Comparison of ENCODE assay signal across 25 cellular contexts in genomic region chr12:92007787-92008186, GRCh38.
A peak's percentile ranks its signal among the peaks of the same experiment; 100 is the strongest.
DNase-seq lines count a peak whose midpoint lies in the region; ATAC-seq and TF ChIP-seq lines count a peak whose summit lies in the region.
"Had no signal": no experiment of that assay in that cellular context is flagged by ENCODE, and none has a peak within 500 bp of the region (broad histone marks: within the 10 kb centered on the region; RNA-seq: fewer than 3 reads in every experiment).

No MANE protein-coding gene starts in this region.

- H3K27ac Mint-ChIP-seq in activated naive CD8-positive, alpha-beta T cell, result peak overlapping the region; percentile 51
- H3K27ac Mint-ChIP-seq in activated naive CD8-positive, alpha-beta T cell treated with anti-CD3 and anti-CD28 coated beads for 36 hours, result no peak overlapping the region
- peak overlapping the region; percentile 8 for H3K27ac Mint-ChIP-seq in progenitor cell of endocrine pancreas
- H3K27ac Mint-ChIP-seq: activated CD4-positive, alpha-beta T cell treated with anti-CD3 and anti-CD28 coated beads, Interleukin-2, amount 10 ng/mL, durations not matched to agents 7 days and 5 days; brain had no signal

- TF ChIP-seq CTCF in WERI-Rb-1 (IDR thresholded peaks at IDR 0.05; ENCODE audit: low read depth, low read length) (no peak), progenitor cell of endocrine pancreas (IDR thresholded peaks at IDR 0.05; ENCODE audit: unreplicated experiment) (no peak), transverse colon (IDR thresholded peaks at IDR 0.05) (no peak)

- H3K27me3 Mint-ChIP-seq in activated naive CD8-positive, alpha-beta T cell, result no peaks in the 10 kb centered on the region
- no peaks in the 10 kb centered on the region for H3K27me3 Mint-ChIP-seq in activated naive CD8-positive, alpha-beta T cell treated with anti-CD3 and anti-CD28 coated beads for 36 hours
- no peaks in the 10 kb centered on the region for H3K27me3 Mint-ChIP-seq in progenitor cell of endocrine pancreas
- H3K27me3 Mint-ChIP-seq: activated CD4-positive, alpha-beta T cell treated with anti-CD3 and anti-CD28 coated beads, Interleukin-2, amount 10 ng/mL, durations not matched to agents 7 days and 5 days; activated T-cell treated with anti-CD3 and anti-CD28 coated beads, Interleukin-2, amount 50 U/mL, for 24 hours; brain; naive B cell had no signal

- H3K9me3 Mint-ChIP-seq in activated naive CD8-positive, alpha-beta T cell (ENCODE audit: low read depth), result peaks cover under 1% of the 10 kb centered on the region
- H3K9me3 Mint-ChIP-seq in activated naive CD8-positive, alpha-beta T cell treated with anti-CD3 and anti-CD28 coated beads for 36 hours, result peaks cover 15% of the 10 kb centered on the region
- no peaks in the 10 kb centered on the region for H3K9me3 Mint-ChIP-seq in progenitor cell of endocrine pancreas (ENCODE audit: low read depth)

- H3K36me3 Mint-ChIP-seq in activated naive CD8-positive, alpha-beta T cell, result peaks cover 13% of the 10 kb centered on the region
- peaks cover 20% of the 10 kb centered on the region for H3K36me3 Mint-ChIP-seq in activated naive CD8-positive, alpha-beta T cell treated with anti-CD3 and anti-CD28 coated beads for 36 hours
- H3K36me3 Mint-ChIP-seq in progenitor cell of endocrine pancreas (ENCODE audit: insufficient read depth), result peaks cover 1% of the 10 kb centered on the region
- H3K36me3 Mint-ChIP-seq: brain, naive B cell had no signal

- no peak for DNase-seq in activated naive CD8-positive, alpha-beta T cell treated with anti-CD3 and anti-CD28 coated beads for 36 hours
- DNase-seq in NCI-H1417 (lab: John Stamatoyannopoulos, UW), result peak in 2 of 3 experiments; percentile 51 to 85
- DNase-seq in WERI-Rb-1, result peak; percentile 9
- DNase-seq in progenitor cell of endocrine pancreas (ENCODE audit: low spot score, unreplicated experiment), result no peak
- no peak for DNase-seq in SIG-M5 treated with dmso at 0.1 percent for 504 hours (lab: John Stamatoyannopoulos, UW; ENCODE audit: unreplicated experiment)
- no peak for DNase-seq in transverse colon
- DNase-seq: activated CD4-positive, alpha-beta T cell treated with anti-CD3 and anti-CD28 coated beads, Interleukin-2, amount 10 ng/mL, durations not matched to agents 7 days and 5 days; activated gamma-delta T cell; activated T-cell treated with anti-CD3 and anti-CD28 coated beads, Interleukin-2, amount 50 U/mL, for 24 hours; BE2C; DMS79 treated with DMSO at 0.1 percent for 48 hours; GM23248; islet precursor cell; naive B cell; NCI-H1092; NCI-H2029 treated with DMSO at 0.1 percent for 48 hours; NCI-H524; SHP77 treated with DMSO at 0.1 percent for 48 hours; stimulated activated naive CD8-positive, alpha-beta T cell treated with anti-CD3 and anti-CD28 coated beads, Interleukin-15, Interleukin-2, amounts not matched to agents 100 U/mL and 50 U/mL, for 24 hours; T-helper 9 cell had no signal

- H3K36me3 ChIP-seq in WERI-Rb-1, result no peaks in the 10 kb centered on the region
- no peaks in the 10 kb centered on the region for H3K36me3 ChIP-seq in transverse colon
- H3K36me3 ChIP-seq: BE2C, thoracic aorta had no signal

- TF ChIP-seq POLR2A in transverse colon (IDR thresholded peaks at IDR 0.05), result no peak

- in situ Hi-C loops in transverse colon (cut with MboI; ENCODE audit: low pct_ligation_motif_present in 1 of 4, low pct_unique_long_range_greater_than_20kb in 1 of 4, low sequenced_read_pairs in 3 of 4), result no loop called here

- peaks cover 72% of the 10 kb centered on the region for H3K4me1 Mint-ChIP-seq in activated naive CD8-positive, alpha-beta T cell (ENCODE audit: low read depth)
- H3K4me1 Mint-ChIP-seq in activated naive CD8-positive, alpha-beta T cell treated with anti-CD3 and anti-CD28 coated beads for 36 hours, result peaks cover 50% of the 10 kb centered on the region
- peaks cover 53% of the 10 kb centered on the region for H3K4me1 Mint-ChIP-seq in progenitor cell of endocrine pancreas (ENCODE audit: low read depth)

- 96 to 100% methylated on average over 1 to 9 of the region's 9 CpGs for WGBS in transverse colon (ENCODE audit: low coverage in 1 of 2), 2 donors

- no peak overlapping the region for H3K4me3 Mint-ChIP-seq in activated naive CD8-positive, alpha-beta T cell
- no peak overlapping the region for H3K4me3 Mint-ChIP-seq in activated naive CD8-positive, alpha-beta T cell treated with anti-CD3 and anti-CD28 coated beads for 36 hours
- no peak overlapping the region for H3K4me3 Mint-ChIP-seq in progenitor cell of endocrine pancreas (ENCODE audit: low read depth)
- H3K4me3 Mint-ChIP-seq: activated CD4-positive, alpha-beta T cell treated with anti-CD3 and anti-CD28 coated beads, Interleukin-2, amount 10 ng/mL, durations not matched to agents 7 days and 5 days; activated T-cell treated with anti-CD3 and anti-CD28 coated beads, Interleukin-2, amount 50 U/mL, for 24 hours; brain; naive B cell had no signal

- intact Hi-C loops in transverse colon (cut with DNase I; ENCODE audit: low total_unique reads), result no loop called here

- H3K27me3 ChIP-seq in WERI-Rb-1 (ENCODE audit: insufficient read depth, low read depth, severe bottlenecking) (no peaks in the 10 kb centered on the region), transverse colon (no peaks in the 10 kb centered on the region)
- H3K27me3 ChIP-seq: BE2C had no signal

- H3K9me3 ChIP-seq in WERI-Rb-1 (ENCODE audit: severe bottlenecking) (no peaks in the 10 kb centered on the region), transverse colon (no peaks in the 10 kb centered on the region)
- H3K9me3 ChIP-seq: BE2C, thoracic aorta had no signal

- TF ChIP-seq EP300 in transverse colon (IDR thresholded peaks at IDR 0.05; ENCODE audit: low read depth), result no peak

- no peaks in the 10 kb centered on the region for H3K4me1 ChIP-seq in transverse colon

- ATAC-seq in GM18867 (IDR thresholded peaks at IDR 0.05; ENCODE audit: unreplicated experiment), result no peak
- ATAC-seq: Panc1; stimulated activated naive CD8-positive, alpha-beta T cell treated with anti-CD3 and anti-CD28 coated beads, Interleukin-15, Interleukin-2, amounts not matched to agents 100 U/mL and 50 U/mL, for 24 hours had no signal

- H3K4me3 ChIP-seq in WERI-Rb-1 (ENCODE audit: low read depth, low read length) (no peak overlapping the region), transverse colon (no peak overlapping the region)
- H3K4me3 ChIP-seq: GM23248, thoracic aorta had no signal

- H3K27ac ChIP-seq in WERI-Rb-1, result no peak overlapping the region
- no peak overlapping the region for H3K27ac ChIP-seq in transverse colon
- H3K27ac ChIP-seq: GM23248, thoracic aorta had no signal

Comparison
In these comparisons a context has a peak if more than half of its experiments do, and no peak if none do; other contexts are left out.
1. DNase-seq: peak in NCI-H1417 (2 of 3) and WERI-Rb-1 (single experiment); none in activated naive CD8-positive, alpha-beta T cell treated with anti-CD3 and anti-CD28 coated beads for 36 hours (single experiment), progenitor cell of endocrine pancreas (single experiment), SIG-M5 treated with dmso at 0.1 percent for 504 hours (single experiment) and transverse colon (single experiment).